ENCODE assay signal across 1 cellular context in genomic region chr10:34432589-34432988, GRCh38.
TF ChIP-seq lines count a peak whose summit lies in the region.

No MANE protein-coding gene starts in this region.

TF ChIP-seq in IMR-90, 13 proteins besides CTCF, POLR2A, EP300 and RAD21 (continued from another document):
- no peak for TF ChIP-seq ELK1 (IDR thresholded peaks at IDR 0.05; ENCODE audit: borderline replicate concordance, low read depth, low read length)
- no peak for TF ChIP-seq NFE2L2 (IDR thresholded peaks at IDR 0.05; ENCODE audit: low read depth, low read length)
- no peak for TF ChIP-seq BHLHE40 (IDR thresholded peaks at IDR 0.05; ENCODE audit: low read depth, low read length)
- no peak for TF ChIP-seq SMC3 (IDR thresholded peaks at IDR 0.05; ENCODE audit: low read depth, low read length)
- no peak for TF ChIP-seq MXI1 (IDR thresholded peaks at IDR 0.05; ENCODE audit: borderline replicate concordance, low read depth, low read length)
- no peak for TF ChIP-seq MAFK (IDR thresholded peaks at IDR 0.05; ENCODE audit: low read depth, low read length)
- TF ChIP-seq USF2 (IDR thresholded peaks at IDR 0.05; ENCODE audit: low read depth, low read length): no peak
- no peak for TF ChIP-seq CHD1 (IDR thresholded peaks at IDR 0.05; ENCODE audit: low read depth, low read length)
- no peak for TF ChIP-seq MAZ (IDR thresholded peaks at IDR 0.05; ENCODE audit: borderline replicate concordance, low read depth, low read length)
